ENCODE assay signal across 8 cellular contexts in the genomic region with DNA sequence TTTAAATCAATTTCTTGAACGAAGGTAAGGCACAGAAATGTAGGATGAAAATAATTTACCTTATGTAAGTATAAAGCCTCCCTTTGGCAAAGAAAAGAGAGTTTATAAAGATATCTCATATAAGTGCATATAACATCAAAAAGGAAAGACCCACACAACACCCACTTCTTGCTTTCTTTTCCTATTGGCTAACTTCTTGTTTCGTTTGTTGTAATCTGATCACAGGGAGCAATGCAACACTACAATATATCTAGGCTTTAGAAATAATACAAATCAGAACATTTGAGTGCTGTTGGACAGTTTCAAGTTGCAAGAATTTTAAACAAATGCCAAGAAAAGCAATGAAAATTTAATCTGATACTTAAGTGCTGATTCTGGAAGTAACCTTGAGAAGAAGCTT. TPM values are rescaled to one million over a fixed set of nuclear protein-coding genes. Genes with fewer than 3 reads are reported as not detected.
A peak's percentile ranks its signal among the peaks of the same experiment; 100 is the strongest.
DNase-seq lines count a peak whose midpoint lies in the region; ATAC-seq, FAIRE-seq and TF ChIP-seq lines count a peak whose summit lies in the region.

No MANE protein-coding gene starts in this region.

- CTCF ChIA-PET in GM12878 (lab: Yijun Ruan, JAX), result interaction anchor here (0.6 to 4.4 kb wide), 5 partner anchors 9 to 814 kb away, joined by 3 to 46 read pairs (median 4); no protein-coding TSS in a partner anchor

- BruUV-seq in GM12878 (replicated peaks; lab: Mats Ljungman, UMichigan), result no TSS peak

- 0% methylated on average over 2 of the region's 2 CpGs for WGBS in GM12878 (ENCODE audit: insufficient coverage, insufficient replicate concordance, low lambda C conversion rate, missing lambda C conversion rate)

- H3K9me3 ChIP-seq in MG63 (no peaks in the 10 kb centered on the region), GM12878 (replicated peaks; ENCODE audit: control insufficient read depth, insufficient read depth, low read length) (no peaks in the 10 kb centered on the region)
- H3K9me3 ChIP-seq in effector memory CD4-positive, alpha-beta T cell (ENCODE audit: control insufficient read depth, low read length), result no peaks in the 10 kb centered on the region

- H3K27ac ChIP-seq in GM12878 (ENCODE audit: control insufficient read depth, insufficient read depth), result no peak overlapping the region; the same call in 1 of the 2 replicates
- H3K27ac ChIP-seq in effector memory CD4-positive, alpha-beta T cell (ENCODE audit: insufficient read depth, low read length, poor library complexity, severe bottlenecking), result no peak overlapping the region

- H2AFZ ChIP-seq in GM12878 (ENCODE audit: control insufficient read depth, low read depth, low read length), result no peak overlapping the region; the same call in 1 of the 2 replicates

- H3K4me1 Mint-ChIP-seq in stimulated activated naive CD8-positive, alpha-beta T cell treated with anti-CD3 and anti-CD28 coated beads, Interleukin-15, amount 100 ng/mL, for 72 hours, result peaks cover 26% of the 10 kb centered on the region

- peak overlapping the region; percentile 68 for H3K4me2 ChIP-seq in GM12878 (ENCODE audit: control insufficient read depth, insufficient read depth)

- no peaks in the 10 kb centered on the region for H4K20me1 ChIP-seq in GM12878 (ENCODE audit: control insufficient read depth, insufficient read depth)

- POLR2A ChIA-PET in GM12878 (lab: Charles Lee), result interaction anchor here (0.6 to 3.5 kb wide), 5 partner anchors 16 to 904 kb away, joined by 3 to 21 read pairs (median 7); no protein-coding TSS in a partner anchor

- no peak for TF ChIP-seq RAD21 in GM12878 (IDR thresholded peaks at IDR 0.05; ENCODE audit: insufficient read depth, low read depth, low read length)

- no peaks in the 10 kb centered on the region for H3K27me3 ChIP-seq in MG63
- no peaks in the 10 kb centered on the region for H3K27me3 ChIP-seq in GM12878 (replicated peaks in 1 of 2; ENCODE audit: control insufficient read depth in 2 of 2, insufficient read depth in 2 of 2, low read length in 1 of 2)
- H3K27me3 ChIP-seq in effector memory CD4-positive, alpha-beta T cell (replicated peaks; ENCODE audit: control insufficient read depth, insufficient read depth, low read length, poor library complexity, severe bottlenecking), result no peaks in the 10 kb centered on the region

- H3K27me3 Mint-ChIP-seq in stimulated activated naive CD8-positive, alpha-beta T cell treated with anti-CD3 and anti-CD28 coated beads, Interleukin-15, amount 100 ng/mL, for 72 hours, result peaks cover 10% of the 10 kb centered on the region

- RAD21 ChIA-PET in GM12878 (lab: Charles Lee; ENCODE audit: unreplicated experiment), result interaction anchor here (0.6 to 5.1 kb wide), 5 partner anchors 14 to 319 kb away, joined by 3 to 38 read pairs (median 16); no protein-coding TSS in a partner anchor

- H3K4me3 Mint-ChIP-seq in stimulated activated naive CD8-positive, alpha-beta T cell treated with anti-CD3 and anti-CD28 coated beads, Interleukin-15, amount 100 ng/mL, for 72 hours, result no peak overlapping the region

- peak; percentile 91 for FAIRE-seq in G401.6 (lab: Jason Lieb, UNC)
- no peak for FAIRE-seq in GM12878 (lab: Jason Lieb, UNC)

- H3K9me3 Mint-ChIP-seq in stimulated activated naive CD8-positive, alpha-beta T cell treated with anti-CD3 and anti-CD28 coated beads, Interleukin-15, amount 100 ng/mL, for 72 hours, result no peaks in the 10 kb centered on the region

- in situ Hi-C loops in GM12878 (cut with MboI), result no loop called here

- no peak for TF ChIP-seq EP300 in GM12878 (IDR thresholded peaks at IDR 0.05; ENCODE audit: borderline replicate concordance in 1 of 2, control insufficient read depth in 1 of 2, low read depth in 2 of 2, low read length in 2 of 2)

- H3K4me1 ChIP-seq in GM12878 (ENCODE audit: control insufficient read depth, insufficient read depth, low read length), result no peaks in the 10 kb centered on the region
- H3K4me1 ChIP-seq in effector memory CD4-positive, alpha-beta T cell (ENCODE audit: control insufficient read depth, insufficient read depth, low read length, poor library complexity, severe bottlenecking), result no peaks in the 10 kb centered on the region

- ATAC-seq in GM12878 (no peak), HG03342 (IDR thresholded peaks at IDR 0.05; ENCODE audit: unreplicated experiment) (no peak)
- ATAC-seq in stimulated activated naive CD8-positive, alpha-beta T cell treated with anti-CD3 and anti-CD28 coated beads, Interleukin-15, amount 100 ng/mL, for 72 hours, result no peak

- no peak overlapping the region; the same call in 1 of the 2 replicates for H3K9ac ChIP-seq in GM12878 (ENCODE audit: control insufficient read depth, insufficient read depth, low read length)

- TF ChIP-seq POLR2A in GM12878 (IDR thresholded peaks at IDR 0.05; ENCODE audit: low read depth, low read length), result no peak

- DNase-seq in MG63 (no peak), GM12878 (ENCODE audit: low read depth, low spot score) (no peak), lung microvascular endothelial cell (ENCODE audit: low read depth in 2 of 2) (peak; percentile 67 to 78)
- no peak for DNase-seq in effector CD8-positive, alpha-beta T cell (lab: John Stamatoyannopoulos, UW)
- no peak for DNase-seq in effector memory CD4-positive, alpha-beta T cell
- no peak for DNase-seq in stimulated activated naive CD8-positive, alpha-beta T cell treated with anti-CD3 and anti-CD28 coated beads, Interleukin-15, amount 100 ng/mL, for 72 hours

- H3K79me2 ChIP-seq in GM12878 (ENCODE audit: control insufficient read depth, insufficient read depth, low read length), result peaks cover 55% of the 10 kb centered on the region

- peak overlapping the region; percentile 75 for H3K4me3 ChIP-seq in MG63
- peak overlapping the region; percentile 84 for H3K4me3 ChIP-seq in GM12878
- H3K4me3 ChIP-seq in effector memory CD4-positive, alpha-beta T cell (ENCODE audit: insufficient read depth, low read depth, low read length, poor library complexity, severe bottlenecking), result no peak overlapping the region

- no peak for TF ChIP-seq CTCF in GM12878 (IDR thresholded peaks at IDR 0.05 in 2 of 3, conservative IDR thresholded peaks at IDR 0.05 in 1 of 3; ENCODE audit: control insufficient read depth in 2 of 3, extremely low read depth in 1 of 3, insufficient read depth in 1 of 3, low read depth in 3 of 3, low read length in 3 of 3)

- SMC1A ChIA-PET in GM12878 (lab: Charles Lee; ENCODE audit: uncharacterized antibody, unreplicated experiment), result interaction anchor here (0.6 to 3.8 kb wide), 9 partner anchors 10 to 505 kb away, joined by 3 to 43 read pairs (median 4); a partner anchor contains a TSS

- intact Hi-C loops in GM12878 (cut with micrococcal nuclease; ENCODE audit: unreplicated experiment), result loop anchor here (2.0 to 5.0 kb wide), 3 partner anchors 15 to 259 kb away; a partner anchor contains a TSS

- H3K36me3 ChIP-seq in MG63, result no peaks in the 10 kb centered on the region
- H3K36me3 ChIP-seq in GM12878 (ENCODE audit: control insufficient read depth in 2 of 2, insufficient read depth in 2 of 2, low read length in 1 of 2), result no peaks in the 10 kb centered on the region
- no peaks in the 10 kb centered on the region for H3K36me3 ChIP-seq in effector memory CD4-positive, alpha-beta T cell (ENCODE audit: control insufficient read depth, insufficient read depth, low read length)

- no peak overlapping the region for H3K27ac Mint-ChIP-seq in stimulated activated naive CD8-positive, alpha-beta T cell treated with anti-CD3 and anti-CD28 coated beads, Interleukin-15, amount 100 ng/mL, for 72 hours

TF ChIP-seq in GM12878, 131 proteins besides CTCF, POLR2A, EP300 and RAD21:
- TF ChIP-seq BMI1 (IDR thresholded peaks at IDR 0.05; ENCODE audit: borderline replicate concordance) (peak; percentile 33; the same call in 1 of the 2 replicates), CEBPB (IDR thresholded peaks at IDR 0.05; ENCODE audit: borderline replicate concordance in 1 of 2, low read depth in 2 of 2, low read length in 2 of 2) (no peak)
TF ChIP-seq in GM12878: peak in this region for 1.

RNA-seq across cellular contexts. Expression of a gene that starts 1.3 kb away (rescaled TPM):
- 0.40 and 0.91 TPM in 2 replicates for total RNA-seq in MG63 (2014; rRNA removed; shearing (Covaris generic); ENCODE audit: low replicate concordance)
- 6.2 and 7.0 TPM in 2 replicates for total RNA-seq in GM12878 (2013; cell fraction: nucleolus; rRNA removed)
- 8.5 and 9.3 TPM in 2 replicates for total RNA-seq in GM12878 (2014; rRNA removed)
- 12.3 and 12.8 TPM in 2 replicates for total RNA-seq in GM12878 (2014; rRNA removed; fragmentation: Illumina TruSeq; extraction: Trizol)
- 11.6 and 15.5 TPM in 2 replicates for total RNA-seq in GM12878 (2021)
- polyA plus RNA-seq in GM12878 (2011; ENCODE audit: low read depth), result 1.2 TPM
- 2.8 and 3.4 TPM in 2 replicates for polyA plus RNA-seq in GM12878 (2011; rRNA removed)
- 1.2 and 1.3 TPM in 2 replicates for polyA plus RNA-seq in GM12878 (2011; cell fraction: cytosol; rRNA removed)
- polyA plus RNA-seq in GM12878 (2011; cell fraction: nucleus; rRNA removed), result 1.8 and 2.4 TPM in 2 replicates
- 1.2 and 1.5 TPM in 2 replicates for polyA plus RNA-seq in GM12878 (2012)
- polyA plus RNA-seq in GM12878 (2014; fragmentation: Illumina TruSeq; extraction: Trizol), result 9.3 and 11.5 TPM in 2 replicates
- 1 to 10 TPM; 2.4 to 3.3 TPM for polyA plus RNA-seq in GM12878 (2014; fragmentation: Nextera tagmentation; extraction: Ambion mirVana)
- polyA plus RNA-seq in GM12878 (2014; rRNA removed), result 5.7 and 6.1 TPM in 2 replicates
- polyA plus RNA-seq in GM12878 (2016; fragmentation: Nextera tagmentation; extraction: Ambion mirVana), result 1 to 10 TPM; 9.4 to 9.6 TPM
- polyA minus RNA-seq in GM12878 (2011; rRNA and poly(A)+ RNA removed), result 3.5 and 4.2 TPM in 2 replicates
- polyA minus RNA-seq in GM12878 (2011; cell fraction: cytosol; rRNA and poly(A)+ RNA removed), result 2.1 and 3.1 TPM in 2 replicates
- 2.9 and 4.3 TPM in 2 replicates for polyA minus RNA-seq in GM12878 (2011; cell fraction: nucleus; rRNA and poly(A)+ RNA removed)
- 9.2 and 15.9 TPM in 2 replicates for total RNA-seq in lung microvascular endothelial cell

RNA-seq across cellular contexts. Expression of a gene that starts 1.7 kb away (rescaled TPM):
- 26.4 and 31.4 TPM in 2 replicates for total RNA-seq in MG63 (2014; rRNA removed; shearing (Covaris generic); ENCODE audit: low replicate concordance)
- total RNA-seq in GM12878 (2013; cell fraction: nucleolus; rRNA removed), result 290 and 298 TPM in 2 replicates
- total RNA-seq in GM12878 (2014; rRNA removed), result 66.9 and 76.1 TPM in 2 replicates
- 88.4 and 93.8 TPM in 2 replicates for total RNA-seq in GM12878 (2014; rRNA removed; fragmentation: Illumina TruSeq; extraction: Trizol)
- 61.3 and 65.4 TPM in 2 replicates for total RNA-seq in GM12878 (2021)
- polyA plus RNA-seq in GM12878 (2011; ENCODE audit: low read depth), result 24.2 TPM
- polyA plus RNA-seq in GM12878 (2011; rRNA removed), result 134 and 148 TPM in 2 replicates
- 49.8 and 63.4 TPM in 2 replicates for polyA plus RNA-seq in GM12878 (2011; cell fraction: cytosol; rRNA removed)
- 52.1 and 59.0 TPM in 2 replicates for polyA plus RNA-seq in GM12878 (2011; cell fraction: nucleus; rRNA removed)
- polyA plus RNA-seq in GM12878 (2012), result 33.9 and 41.9 TPM in 2 replicates
- polyA plus RNA-seq in GM12878 (2014; fragmentation: Illumina TruSeq; extraction: Trizol), result 100 and 126 TPM in 2 replicates
- polyA plus RNA-seq in GM12878 (2014; fragmentation: Nextera tagmentation; extraction: Ambion mirVana), result 10 to 100 TPM; 32.8 to 35.6 TPM
- 49.7 and 67.3 TPM in 2 replicates for polyA plus RNA-seq in GM12878 (2014; rRNA removed)
- polyA plus RNA-seq in GM12878 (2016; fragmentation: Nextera tagmentation; extraction: Ambion mirVana), result 10 to 100 TPM; 49.1 to 49.4 TPM
- 82.9 and 124 TPM in 2 replicates for polyA minus RNA-seq in GM12878 (2011; rRNA and poly(A)+ RNA removed)
- polyA minus RNA-seq in GM12878 (2011; cell fraction: cytosol; rRNA and poly(A)+ RNA removed), result 20.4 and 35.5 TPM in 2 replicates
- 47.4 and 67.4 TPM in 2 replicates for polyA minus RNA-seq in GM12878 (2011; cell fraction: nucleus; rRNA and poly(A)+ RNA removed)
- 73.0 and 78.9 TPM in 2 replicates for total RNA-seq in lung microvascular endothelial cell

Comparison
In these comparisons a context has a peak if more than half of its experiments do, and no peak if none do; other contexts are left out.
1. DNase-seq: peak in lung microvascular endothelial cell (2 of 2); none in MG63 (single experiment), GM12878 (single experiment), effector CD8-positive, alpha-beta T cell (single experiment), effector memory CD4-positive, alpha-beta T cell (0 of 3) and stimulated activated naive CD8-positive, alpha-beta T cell treated with anti-CD3 and anti-CD28 coated beads, Interleukin-15, amount 100 ng/mL, for 72 hours (0 of 2).